ENCODE assay signal across 10 cellular contexts in genomic region chr1:206066479-206067171, GRCh38. TPM values are rescaled to one million over a fixed set of nuclear protein-coding genes. Genes with fewer than 3 reads are reported as not detected.
DNase-seq lines count a peak whose midpoint lies in the region; ATAC-seq and TF ChIP-seq lines count a peak whose summit lies in the region.
"Had no signal": no experiment of that assay in that cellular context is flagged by ENCODE, and none has a peak within 500 bp of the region (broad histone marks: within the 10 kb centered on the region; RNA-seq: fewer than 3 reads in every experiment).

No MANE protein-coding gene starts in this region.

- no peak for TF ChIP-seq CTCF in choroid plexus epithelial cell (conservative IDR thresholded peaks at IDR 0.05; ENCODE audit: low read depth, low read length)

- peak; percentile 23 for DNase-seq in choroid plexus epithelial cell (ENCODE audit: low read depth)
- DNase-seq in H4 (ENCODE audit: low spot score), result no peak
- no peak for DNase-seq in mucosa of gallbladder (ENCODE audit: low spot score)
- no peak for DNase-seq in stimulated activated naive CD4-positive, alpha-beta T cell treated with Interleukin-2 at 50 U/mL for 16 hours (lab: John Stamatoyannopoulos, UW)
- no peak for DNase-seq in ureter (ENCODE audit: low spot score)
- DNase-seq: naive thymus-derived CD8-positive, alpha-beta T cell had no signal

- ATAC-seq in GM18499 (IDR thresholded peaks at IDR 0.05; ENCODE audit: insufficient read depth, unreplicated experiment) (peak; percentile 81), GM19467 (IDR thresholded peaks at IDR 0.05; ENCODE audit: unreplicated experiment) (peak; percentile 75), HG03342 (IDR thresholded peaks at IDR 0.05; ENCODE audit: unreplicated experiment) (peak; percentile 77)

- H3K4me3 ChIP-seq in choroid plexus epithelial cell (ENCODE audit: low read depth, low read length), result no peak overlapping the region
- H3K4me3 ChIP-seq: esophagus muscularis mucosa had no signal

RNA-seq across cellular contexts. Expression of gene RHEX, which starts 13.7 kb away (rescaled TPM):
- not detected in 2 replicates for total RNA-seq in H4 (2014; rRNA removed; shearing (Covaris generic))
- total RNA-seq in mucosa of gallbladder, result 11.3 TPM
- 27.1 TPM for total RNA-seq in ureter

RNA-seq across cellular contexts. Expression of gene CTSE, which starts 42.9 kb away (rescaled TPM):
- total RNA-seq in H4 (2014; rRNA removed; shearing (Covaris generic)), result not detected in 2 replicates
- total RNA-seq in mucosa of gallbladder, result 105 TPM
- total RNA-seq in ureter, result 25.3 TPM
- total RNA-seq: naive thymus-derived CD8-positive, alpha-beta T cell had no signal

RNA-seq across cellular contexts. Expression of gene AVPR1B, which starts 50.6 kb away (rescaled TPM):
- total RNA-seq in H4 (2014; rRNA removed; shearing (Covaris generic)), result not detected in 2 replicates
- total RNA-seq in mucosa of gallbladder, result 0.40 TPM
- not detected for total RNA-seq in ureter
- total RNA-seq: esophagus muscularis mucosa; naive thymus-derived CD8-positive, alpha-beta T cell had no signal

Comparison
In these comparisons a context has a peak if more than half of its experiments do, and no peak if none do; other contexts are left out.
1. RNA of gene RHEX, which starts 13.7 kb away (total RNA-seq): 27.1 TPM in ureter (single experiment) and 11.3 TPM in mucosa of gallbladder (single experiment); not detected in H4; every median in the first group is over 10 times any median in the second.
2. RNA of gene CTSE, which starts 42.9 kb away (total RNA-seq): 105 TPM in mucosa of gallbladder (single experiment) and 25.3 TPM in ureter (single experiment); not detected in H4; every median in the first group is over 10 times any median in the second.
3. Peak in every context shown above with its lines, with median percentiles within 50 percentile points of each other: ATAC-seq.